In the genomic region with DNA sequence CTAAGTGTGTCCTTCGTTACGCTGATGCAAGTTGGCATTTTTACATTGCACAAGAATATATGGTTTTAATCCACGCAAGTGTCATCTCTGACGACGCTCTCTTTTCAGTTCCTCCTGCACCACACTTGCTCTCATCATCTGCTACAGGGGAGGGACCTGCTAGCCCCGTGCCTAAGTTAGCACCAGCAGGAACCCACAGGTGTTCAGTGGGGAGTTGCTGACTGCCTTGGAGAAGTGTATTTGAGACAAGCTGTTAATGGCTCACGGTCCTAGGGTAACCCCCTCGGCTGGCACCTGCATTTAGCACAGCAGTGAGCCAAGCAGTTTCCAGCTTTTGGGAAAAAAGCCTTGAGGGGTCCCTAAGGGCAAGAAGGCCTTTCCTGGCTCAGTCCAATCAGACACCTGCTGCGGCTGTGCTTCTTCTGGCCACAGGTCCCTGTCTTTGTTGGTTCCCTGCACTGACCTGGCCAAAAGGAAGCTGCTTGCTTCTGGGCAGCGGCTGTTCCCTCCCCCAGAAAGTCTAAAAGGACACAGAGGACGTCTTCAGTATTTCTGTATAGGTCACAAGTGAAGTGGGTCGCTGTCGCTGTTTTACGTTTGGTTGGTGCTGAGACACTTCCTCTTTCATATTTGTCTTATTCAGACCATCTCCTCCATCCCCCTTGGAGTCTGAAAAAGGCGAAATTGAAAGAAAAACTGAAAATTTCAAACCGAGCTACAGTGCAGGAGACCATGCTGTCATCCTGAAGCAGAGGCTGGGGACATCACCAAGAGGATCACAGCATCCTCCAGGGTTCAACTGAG, we compare ENCODE assay signal across 8 cellular contexts. TPM values are rescaled to one million over a fixed set of nuclear protein-coding genes. Genes with fewer than 3 reads are reported as not detected.
DNase-seq lines count a peak whose midpoint lies in the region; ATAC-seq and TF ChIP-seq lines count a peak whose summit lies in the region.
"Not testable (repeated sequence)": the region's sequence is repeated elsewhere in the genome, so short reads cannot be mapped to it uniquely, and the experiment has no call there.

No MANE protein-coding gene starts in this region.

- peak overlapping the region; percentile 79 for H3K27ac ChIP-seq in CD8-positive, alpha-beta T cell (ENCODE audit: low read depth, low read length)
- not testable (repeated sequence) for H3K27ac ChIP-seq in right cardiac atrium (ENCODE audit: low read length)

- H3K27ac Mint-ChIP-seq in CD8-positive, alpha-beta T cell: peak overlapping the region; percentile 98
- peak overlapping the region; percentile 99 for H3K27ac Mint-ChIP-seq in T-helper 17 cell
- peak overlapping the region; percentile 98 for H3K27ac Mint-ChIP-seq in activated naive CD4-positive, alpha-beta T cell treated with anti-CD3 and anti-CD28 coated beads, Interleukin-2, amount 10 ng/mL, durations not matched to agents 7 days and 5 days

- H3K36me3 ChIP-seq in CD8-positive, alpha-beta T cell (ENCODE audit: insufficient read depth, low read length): not testable (repeated sequence)

- TF ChIP-seq CTCF in CD8-positive, alpha-beta T cell (IDR thresholded peaks at IDR 0.05): not testable (repeated sequence)

- peak; percentile 84 for ATAC-seq in CD8-positive, alpha-beta T cell
- ATAC-seq in GM19035 (IDR thresholded peaks at IDR 0.05; ENCODE audit: unreplicated experiment) (peak; percentile 78), HG02678 (IDR thresholded peaks at IDR 0.05; ENCODE audit: unreplicated experiment) (peak; percentile 72), HG03565 (IDR thresholded peaks at IDR 0.05; ENCODE audit: unreplicated experiment) (peak; percentile 59), T-helper 17 cell (peak; percentile 84), right cardiac atrium (peak; percentile 18 to 35)

- peaks cover 57% of the 10 kb centered on the region for H3K4me1 Mint-ChIP-seq in CD8-positive, alpha-beta T cell (ENCODE audit: low read depth)
- peaks cover 51% of the 10 kb centered on the region for H3K4me1 Mint-ChIP-seq in T-helper 17 cell
- peaks cover 52% of the 10 kb centered on the region for H3K4me1 Mint-ChIP-seq in activated naive CD4-positive, alpha-beta T cell treated with anti-CD3 and anti-CD28 coated beads, Interleukin-2, amount 10 ng/mL, durations not matched to agents 7 days and 5 days

- H3K27me3 Mint-ChIP-seq in CD8-positive, alpha-beta T cell (ENCODE audit: low read depth); T-helper 17 cell; activated naive CD4-positive, alpha-beta T cell treated with anti-CD3 and anti-CD28 coated beads, Interleukin-2, amount 10 ng/mL, durations not matched to agents 7 days and 5 days: not testable (repeated sequence)

- POLR2A ChIA-PET in CD8-positive, alpha-beta T cell (lab: Charles Lee): interaction anchor here (0.6 to 2.7 kb wide), 7 partner anchors 10 to 223 kb away, joined by 3 to 24 read pairs (median 5); a partner anchor contains a TSS

- not testable (repeated sequence) for H3K36me3 Mint-ChIP-seq in CD8-positive, alpha-beta T cell; T-helper 17 cell (ENCODE audit: low read depth)
- H3K36me3 Mint-ChIP-seq in activated naive CD4-positive, alpha-beta T cell treated with anti-CD3 and anti-CD28 coated beads, Interleukin-2, amount 10 ng/mL, durations not matched to agents 7 days and 5 days: peaks cover 14% of the 10 kb centered on the region

- DNase-seq in CD8-positive, alpha-beta T cell: peak in 6 of 7 experiments; percentile 31 to 81 (median 58)
- DNase-seq in T-helper 17 cell: peak in 2 of 3 donors; percentile 31 to 35
- peak; percentile 67 for DNase-seq in activated naive CD4-positive, alpha-beta T cell treated with anti-CD3 and anti-CD28 coated beads, Interleukin-2, amount 10 ng/mL, durations not matched to agents 7 days and 5 days
- DNase-seq in right cardiac atrium: not testable (repeated sequence)
- peak; percentile 28 for DNase-seq in stimulated activated CD8-positive, alpha-beta memory T cell treated with anti-CD3 and anti-CD28 coated beads, Interleukin-12 subunit alpha, Interleukin-12 subunit beta, amount 100 ng/mL, for 4 hours (ENCODE audit: low read depth)

- peaks cover 42% of the 10 kb centered on the region for H3K4me1 ChIP-seq in CD8-positive, alpha-beta T cell (ENCODE audit: insufficient read depth, low read length)
- not testable (repeated sequence) for H3K4me1 ChIP-seq in right cardiac atrium (ENCODE audit: control insufficient read depth, insufficient read depth, low read length)

- intact Hi-C loops in CD8-positive, alpha-beta T cell (cut with DNase I, micrococcal nuclease): loop anchor here (1.0 to 2.0 kb wide), 2 partner anchors 10 to 31 kb away; no protein-coding TSS in a partner anchor
- intact Hi-C loops in right cardiac atrium (cut with DNase I): not testable (repeated sequence)

- WGBS in right cardiac atrium: 69% methylated on average over 16 of the region's 16 CpGs

- CTCF ChIA-PET in CD8-positive, alpha-beta T cell (lab: Charles Lee): interaction anchor here (0.6 to 2.9 kb wide), 8 partner anchors 17 to 65 kb away, joined by 3 to 8 read pairs (median 3); no protein-coding TSS in a partner anchor
- CTCF ChIA-PET in activated naive CD4-positive, alpha-beta T cell treated with anti-CD3 and anti-CD28 coated beads, Interleukin-2, amount 10 ng/mL, durations not matched to agents 7 days and 5 days (lab: Charles Lee): interaction anchor here (0.8 to 1.8 kb wide), 4 partner anchors 12 to 224 kb away, joined by 3 to 5 read pairs (median 4); no protein-coding TSS in a partner anchor

- H3K9me3 Mint-ChIP-seq in CD8-positive, alpha-beta T cell; activated naive CD4-positive, alpha-beta T cell treated with anti-CD3 and anti-CD28 coated beads, Interleukin-2, amount 10 ng/mL, durations not matched to agents 7 days and 5 days: not testable (repeated sequence)

- not testable (repeated sequence) for H3K27me3 ChIP-seq in CD8-positive, alpha-beta T cell (ENCODE audit: insufficient read depth, low read length); right cardiac atrium (ENCODE audit: control insufficient read depth, insufficient read depth)

- not testable (repeated sequence) for H3K9me3 ChIP-seq in CD8-positive, alpha-beta T cell (ENCODE audit: low read length); T-helper 17 cell (ENCODE audit: control insufficient read depth, low read length, poor library complexity, severe bottlenecking); right cardiac atrium (ENCODE audit: control insufficient read depth, low read length)

- H3K4me3 Mint-ChIP-seq in CD8-positive, alpha-beta T cell: peak overlapping the region; percentile 79
- peak overlapping the region; percentile 93 for H3K4me3 Mint-ChIP-seq in T-helper 17 cell
- H3K4me3 Mint-ChIP-seq in activated naive CD4-positive, alpha-beta T cell treated with anti-CD3 and anti-CD28 coated beads, Interleukin-2, amount 10 ng/mL, durations not matched to agents 7 days and 5 days: peak overlapping the region; percentile 73

- H3K4me3 ChIP-seq in CD8-positive, alpha-beta T cell (ENCODE audit: low read depth, low read length): peak overlapping the region; percentile 37
- not testable (repeated sequence) for H3K4me3 ChIP-seq in right cardiac atrium (ENCODE audit: low read length)

RNA-seq across cellular contexts. Expression of a gene that starts 10.3 kb away (rescaled TPM):
- 10 to 100 TPM; 61.0 to 71.1 TPM for total RNA-seq in CD8-positive, alpha-beta T cell
- total RNA-seq in T-helper 17 cell (10 to 100 TPM; 57.7 to 58.5 TPM), right cardiac atrium (10 to 100 TPM; 73.9 to 98.3 (median 93.0) TPM)
- polyA plus RNA-seq in right cardiac atrium: 97.6 TPM

RNA-seq across cellular contexts. Expression of a gene that starts 53.4 kb away (rescaled TPM):
- 10 to 100 TPM; 10.7 to 11.0 TPM for total RNA-seq in CD8-positive, alpha-beta T cell
- total RNA-seq in T-helper 17 cell (1 to 10 TPM; 6.4 to 9.8 TPM), right cardiac atrium (under 1 TPM; 0.21 to 0.86 (median 0.41) TPM)
- 0.23 TPM for polyA plus RNA-seq in right cardiac atrium

RNA-seq across cellular contexts. Expression of a gene that starts 53.7 kb away (rescaled TPM):
- 10 to 100 TPM in 1 of 2 experiments, 1 to 10 TPM in 1; 6.7 to 10.6 TPM for total RNA-seq in CD8-positive, alpha-beta T cell
- total RNA-seq in T-helper 17 cell (10 to 100 TPM; 17.2 to 22.4 TPM), right cardiac atrium (1 to 10 TPM; 4.7 to 9.3 (median 6.8) TPM)
- 2.8 TPM for polyA plus RNA-seq in right cardiac atrium

Comparison
In these comparisons a context has a peak if more than half of its experiments do, and no peak if none do; other contexts are left out.
1. ATAC-seq: peak in every context shown above with its lines; median percentile 84 in CD8-positive, alpha-beta T cell; 84 in T-helper 17 cell; 78 in GM19035; 72 in HG02678; 59 in HG03565; 26 in right cardiac atrium.